ENCODE assay signal across 10 cellular contexts in the genomic region with DNA sequence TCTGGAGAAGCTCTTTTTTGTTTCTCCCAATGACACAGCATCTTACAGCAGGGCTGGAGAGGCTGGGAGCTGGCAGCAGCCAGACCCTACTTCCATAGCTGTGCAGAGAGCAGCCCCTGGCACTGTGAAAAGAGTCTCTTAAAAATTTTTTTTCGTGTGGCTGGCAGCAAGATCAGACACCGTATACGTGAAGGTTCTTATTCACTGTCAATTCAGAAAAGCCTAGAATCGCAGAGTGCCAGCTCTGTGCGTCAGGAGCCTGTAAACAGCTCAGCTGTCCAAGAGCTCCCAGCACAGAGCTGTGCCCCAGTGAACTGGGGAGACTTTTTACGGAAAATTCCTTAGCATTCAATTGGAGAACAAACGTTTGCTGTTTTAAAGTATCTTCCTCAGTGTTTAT. TPM values are rescaled to one million over a fixed set of nuclear protein-coding genes. Genes with fewer than 3 reads are reported as not detected.
DNase-seq lines count a peak whose midpoint lies in the region; ATAC-seq and TF ChIP-seq lines count a peak whose summit lies in the region.
"Had no signal": no experiment of that assay in that cellular context is flagged by ENCODE, and none has a peak within 500 bp of the region (broad histone marks: within the 10 kb centered on the region; RNA-seq: fewer than 3 reads in every experiment).

No MANE protein-coding gene starts in this region.

- no peak for TF ChIP-seq EP300 in upper lobe of left lung (IDR thresholded peaks at IDR 0.05)

- H3K79me2 ChIP-seq in Karpas-422 (ENCODE audit: low read length): no peaks in the 10 kb centered on the region

- H3K27me3 Mint-ChIP-seq in activated T-cell treated with anti-CD3 and anti-CD28 coated beads, Interleukin-2, amount 50 U/mL, for 72 hours (ENCODE audit: low read depth): no peaks in the 10 kb centered on the region

- H3K27ac ChIP-seq in esophagus (ENCODE audit: low read depth in 2 of 2, low read length in 1 of 2) (peak overlapping the region; percentile 79 to 84), upper lobe of left lung (peak overlapping the region; percentile 19 to 100 (median 84)), Karpas-422 (ENCODE audit: low read length) (no peak overlapping the region)

- no peak overlapping the region for H3K9ac ChIP-seq in Karpas-422 (ENCODE audit: low read length)

- peaks cover 70% of the 10 kb centered on the region for H3K4me1 Mint-ChIP-seq in activated T-cell treated with anti-CD3 and anti-CD28 coated beads, Interleukin-2, amount 50 U/mL, for 72 hours (ENCODE audit: low read depth)

- H3K36me3 Mint-ChIP-seq in activated T-cell treated with anti-CD3 and anti-CD28 coated beads, Interleukin-2, amount 50 U/mL, for 72 hours (ENCODE audit: insufficient read depth in 2 of 2): peaks cover 0 to 2% of the 10 kb centered on the region in 2 donors

- H3K9me3 ChIP-seq in esophagus (ENCODE audit: control insufficient read depth in 2 of 2, insufficient read depth in 1 of 2, low read depth in 1 of 2, low read length in 1 of 2) (no peaks in the 10 kb centered on the region), upper lobe of left lung (no peaks in the 10 kb centered on the region), Karpas-422 (ENCODE audit: low read length) (no peaks in the 10 kb centered on the region)

- peak overlapping the region; percentile 30 for H3K27ac Mint-ChIP-seq in activated T-cell treated with anti-CD3 and anti-CD28 coated beads, Interleukin-2, amount 50 U/mL, for 72 hours

- no peak for TF ChIP-seq POLR2A in upper lobe of left lung (IDR thresholded peaks at IDR 0.05)

- H3K36me3 ChIP-seq in esophagus (ENCODE audit: control insufficient read depth in 2 of 2, insufficient read depth in 2 of 2, low read length in 1 of 2): peaks cover 0 to 13% of the 10 kb centered on the region in 2 donors
- H3K36me3 ChIP-seq in upper lobe of left lung: peaks cover 0 to 20% (median 4%) of the 10 kb centered on the region in 4 donors
- H3K36me3 ChIP-seq in Karpas-422 (ENCODE audit: insufficient read depth, low read length): no peaks in the 10 kb centered on the region

- H3K4me3 Mint-ChIP-seq in activated T-cell treated with anti-CD3 and anti-CD28 coated beads, Interleukin-2, amount 50 U/mL, for 72 hours: peak overlapping the region in 1 of 2 donors; percentile 15

- H2AFZ ChIP-seq in Karpas-422 (ENCODE audit: low read length): no peak overlapping the region

- H4K20me1 ChIP-seq in Karpas-422 (ENCODE audit: insufficient read depth, low read depth, low read length): no peaks in the 10 kb centered on the region

- H3K4me3 ChIP-seq in esophagus (ENCODE audit: low read depth in 1 of 2, low read length in 2 of 2) (no peak overlapping the region), upper lobe of left lung (no peak overlapping the region), Karpas-422 (ENCODE audit: low read length) (no peak overlapping the region)

- no peak overlapping the region for H3K4me2 ChIP-seq in Karpas-422 (ENCODE audit: low read depth, low read length, poor library complexity, severe bottlenecking)

- no peak for TF ChIP-seq CTCF in upper lobe of left lung (IDR thresholded peaks at IDR 0.05)

- H3K9me2 ChIP-seq in Karpas-422 (replicated peaks; ENCODE audit: insufficient read depth, low read length): no peaks in the 10 kb centered on the region

- no peak for DNase-seq in activated T-cell treated with anti-CD3 and anti-CD28 coated beads, Interleukin-2, amount 50 U/mL, for 72 hours
- DNase-seq in activated T-cell treated with anti-CD3 and anti-CD28 coated beads, Interleukin-2, amount 50 U/mL, for 1 hour: no peak
- DNase-seq in mucosa of gallbladder (ENCODE audit: low spot score) (peak; percentile 17), upper lobe of left lung (no peak), Karpas-422 (no peak), HuH-7.5 (ENCODE audit: low spot score) (no peak)
- DNase-seq: NCI-H1436 treated with DMSO at 0.1 percent for 48 hours, SHP77 treated with DMSO at 0.1 percent for 48 hours had no signal

- H3K27me3 ChIP-seq in esophagus (ENCODE audit: control insufficient read depth in 1 of 2, insufficient read depth in 2 of 2, low read length in 2 of 2): no peaks in the 10 kb centered on the region
- no peaks in the 10 kb centered on the region for H3K27me3 ChIP-seq in upper lobe of left lung
- no peaks in the 10 kb centered on the region for H3K27me3 ChIP-seq in Karpas-422 (ENCODE audit: low read length)

- no peaks in the 10 kb centered on the region for H3K9me3 Mint-ChIP-seq in activated T-cell treated with anti-CD3 and anti-CD28 coated beads, Interleukin-2, amount 50 U/mL, for 72 hours

- ATAC-seq in activated T-cell treated with anti-CD3 and anti-CD28 coated beads, Interleukin-2, amount 50 U/mL, for 72 hours (replicated peaks in 1 of 2): no peak
- ATAC-seq in upper lobe of left lung (ENCODE audit: low FRiP score in 2 of 2): no peak
- no peak for ATAC-seq in GM18498 (IDR thresholded peaks at IDR 0.05; ENCODE audit: unreplicated experiment)

- 19 to 51% methylated on average over 7 of the region's 7 CpGs for WGBS in esophagus, 2 donors
- 46 to 56% methylated on average over 7 of the region's 7 CpGs for WGBS in upper lobe of left lung, 2 donors

- H3K4me1 ChIP-seq in esophagus (ENCODE audit: control insufficient read depth in 2 of 2, insufficient read depth in 2 of 2, low read length in 1 of 2): peaks cover 22 to 45% of the 10 kb centered on the region in 2 donors
- H3K4me1 ChIP-seq in upper lobe of left lung: peaks cover 63 to 83% (median 73%) of the 10 kb centered on the region in 4 donors
- H3K4me1 ChIP-seq in Karpas-422 (ENCODE audit: low read length): peaks cover 10% of the 10 kb centered on the region

RNA-seq across cellular contexts. Expression of gene BAG3, which starts 6.5 kb away (rescaled TPM):
- total RNA-seq in activated T-cell treated with anti-CD3 and anti-CD28 coated beads, Interleukin-2, amount 50 U/mL, for 72 hours: 10 to 100 TPM; 16.4 to 22.1 TPM
- polyA plus RNA-seq in esophagus: 10 to 100 TPM; 39.4 to 57.2 TPM
- total RNA-seq in mucosa of gallbladder: 65.9 TPM
- total RNA-seq in upper lobe of left lung: 10 to 100 TPM; 23.0 to 53.8 (median 40.3) TPM
- 0.97 and 1.4 TPM in 2 replicates for total RNA-seq in Karpas-422 (2014; rRNA removed; shearing (Covaris generic); ENCODE audit: low replicate concordance)
